8 cellular contexts compared by ENCODE assay signal in genomic region chr9:34177906-34178697, GRCh38. TPM values are rescaled to one million over a fixed set of nuclear protein-coding genes. Genes with fewer than 3 reads are reported as not detected.
DNase-seq lines count a peak whose midpoint lies in the region; ATAC-seq and TF ChIP-seq lines count a peak whose summit lies in the region.

No MANE protein-coding gene starts in this region.

- H3K27ac ChIP-seq in 22Rv1 (peak overlapping the region; percentile 80), thymus (ENCODE audit: low read depth) (peak overlapping the region; percentile 3)

- H3K4me1 Mint-ChIP-seq in activated naive CD8-positive, alpha-beta T cell (ENCODE audit: low read depth), result peaks cover 29% of the 10 kb centered on the region

- H3K27me3 Mint-ChIP-seq in activated naive CD8-positive, alpha-beta T cell, result no peaks in the 10 kb centered on the region

- peak; percentile 24 for ATAC-seq in GM21723 (IDR thresholded peaks at IDR 0.05; ENCODE audit: unreplicated experiment)
- ATAC-seq in left colon, result peak; percentile 25
- no peak for ATAC-seq in GM21526 (IDR thresholded peaks at IDR 0.05; ENCODE audit: low FRiP score, unreplicated experiment)

- no peaks in the 10 kb centered on the region for H3K9me3 Mint-ChIP-seq in activated naive CD8-positive, alpha-beta T cell (ENCODE audit: low read depth)

- no peak for TF ChIP-seq CTCF in 22Rv1 (IDR thresholded peaks at IDR 0.05)

- no peaks in the 10 kb centered on the region for H3K36me3 ChIP-seq in thymus (ENCODE audit: control insufficient read depth, insufficient read depth)

- peak overlapping the region; percentile 80 for H3K4me3 ChIP-seq in thymus (ENCODE audit: low read length)

- H3K27ac Mint-ChIP-seq in activated naive CD8-positive, alpha-beta T cell, result peak overlapping the region; percentile 97

- intact Hi-C loops in left colon (cut with DNase I, micrococcal nuclease), result no loop called here

- no peaks in the 10 kb centered on the region for H3K36me3 Mint-ChIP-seq in activated naive CD8-positive, alpha-beta T cell

- no peak for DNase-seq in left colon
- DNase-seq in NCI-H446 (lab: John Stamatoyannopoulos, UW), result no peak
- no peak for DNase-seq in NCI-H1105 (lab: John Stamatoyannopoulos, UW)

- H3K4me1 ChIP-seq in thymus (ENCODE audit: control insufficient read depth, insufficient read depth, low read length), result peaks cover 3% of the 10 kb centered on the region

- H3K4me3 Mint-ChIP-seq in activated naive CD8-positive, alpha-beta T cell, result peak overlapping the region; percentile 95

- WGBS in thymus, result 27% methylated on average over 26 of the region's 26 CpGs

- no peaks in the 10 kb centered on the region for H3K27me3 ChIP-seq in thymus (ENCODE audit: control insufficient read depth, insufficient read depth)

- H3K9me3 ChIP-seq in thymus (ENCODE audit: control insufficient read depth), result no peaks in the 10 kb centered on the region

RNA-seq across cellular contexts. Expression of gene UBAP1, which starts 0.7 kb away (rescaled TPM):
- total RNA-seq in left colon, result 10 to 100 TPM; 34.3 to 43.3 TPM
- 40.1 TPM for polyA plus RNA-seq in thymus

RNA-seq across cellular contexts. Expression of gene DCAF12, which starts 51.6 kb away (rescaled TPM):
- 10 to 100 TPM; 36.9 to 40.8 TPM for total RNA-seq in left colon
- 17.9 TPM for polyA plus RNA-seq in thymus
